In the genomic region with DNA sequence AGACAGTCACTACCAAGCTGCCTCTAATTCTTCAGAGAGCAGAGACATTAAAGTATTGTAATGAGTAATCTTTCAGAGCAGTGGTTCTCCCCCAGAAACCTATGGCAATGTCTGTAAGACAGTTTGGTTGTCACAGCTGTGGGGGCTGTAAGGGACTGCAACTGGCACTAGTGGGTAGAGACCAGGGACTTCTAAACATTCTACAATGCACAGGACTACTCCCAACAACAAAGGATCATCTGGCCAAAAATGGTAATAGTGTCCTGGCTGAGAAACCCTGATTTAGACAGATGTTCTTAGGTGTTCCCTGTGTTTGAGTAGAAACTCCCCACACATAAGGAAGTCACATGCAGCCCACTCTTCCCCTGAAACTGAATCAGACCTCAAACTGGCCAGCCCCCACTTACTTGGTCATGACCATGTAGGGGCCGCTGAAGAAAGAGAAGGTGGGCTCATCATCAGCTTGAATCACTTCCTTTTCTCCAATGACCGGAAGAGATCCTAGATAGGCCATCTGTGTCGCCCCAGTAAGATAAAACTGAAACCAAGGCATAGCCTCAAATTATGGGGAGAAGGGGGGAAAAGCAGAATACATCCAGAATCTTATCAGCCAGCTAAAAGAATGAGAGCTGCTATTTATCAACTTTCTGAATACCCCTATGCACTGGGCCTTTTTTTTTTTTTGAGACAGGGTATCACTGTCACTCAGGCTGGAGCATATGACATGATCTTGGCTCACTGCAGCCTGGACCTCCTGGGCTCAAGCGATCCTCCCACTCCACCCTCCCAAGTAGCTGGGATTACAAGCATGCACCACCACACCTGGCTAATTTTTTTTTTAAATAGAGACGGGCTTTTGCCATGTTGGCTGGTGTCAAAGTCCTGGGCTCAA, we compare ENCODE assay signal across 9 cellular contexts.
DNase-seq lines count a peak whose midpoint lies in the region; ATAC-seq and TF ChIP-seq lines count a peak whose summit lies in the region.
"Had no signal": no experiment of that assay in that cellular context is flagged by ENCODE, and none has a peak within 500 bp of the region (broad histone marks: within the 10 kb centered on the region; RNA-seq: fewer than 3 reads in every experiment).

No MANE protein-coding gene starts in this region.

- TF ChIP-seq CTCF in cardiac fibroblast (IDR thresholded peaks at IDR 0.05; ENCODE audit: low read depth, low read length) = no peak
- no peak for TF ChIP-seq CTCF in progenitor cell of endocrine pancreas (IDR thresholded peaks at IDR 0.05; ENCODE audit: unreplicated experiment)

- no peaks in the 10 kb centered on the region for H3K36me3 Mint-ChIP-seq in progenitor cell of endocrine pancreas (ENCODE audit: insufficient read depth)

- no peak overlapping the region for H3K27ac Mint-ChIP-seq in progenitor cell of endocrine pancreas

- H3K4me3 Mint-ChIP-seq in progenitor cell of endocrine pancreas (ENCODE audit: low read depth) = no peak overlapping the region

- no peak overlapping the region for H3K4me3 ChIP-seq in cardiac fibroblast (replicated peaks in 1 of 2; ENCODE audit: low read depth in 2 of 2, low read length in 2 of 2)

- DNase-seq in cardiac fibroblast (ENCODE audit: low read depth in 2 of 2) (peak; percentile 6 to 22), progenitor cell of endocrine pancreas (ENCODE audit: low spot score, unreplicated experiment) (no peak), COLO668 (lab: John Stamatoyannopoulos, UW; ENCODE audit: unreplicated experiment) (no peak)
- DNase-seq: effector memory CD4-positive, alpha-beta T cell; NCI-H2171 treated with DMSO at 0.1 percent for 48 hours had no signal

- H3K9me3 Mint-ChIP-seq in progenitor cell of endocrine pancreas (ENCODE audit: low read depth) = no peaks in the 10 kb centered on the region

- H3K27me3 Mint-ChIP-seq in progenitor cell of endocrine pancreas = peaks cover 6% of the 10 kb centered on the region

- H3K4me1 Mint-ChIP-seq in progenitor cell of endocrine pancreas (ENCODE audit: low read depth) = peaks cover 7% of the 10 kb centered on the region

- ATAC-seq in GM18517 (IDR thresholded peaks at IDR 0.05; ENCODE audit: unreplicated experiment) (peak; percentile 48), GM21390 (IDR thresholded peaks at IDR 0.05; ENCODE audit: unreplicated experiment) (peak; percentile 74), HG03139 (IDR thresholded peaks at IDR 0.05; ENCODE audit: unreplicated experiment) (peak; percentile 49), SK-N-SH treated with all-trans-retinoic acid at 6 μM for 48 hours (no peak)

TF ChIP-seq in SK-N-SH treated with all-trans-retinoic acid at 6 μM for 48 hours, 23 proteins besides CTCF, POLR2A, EP300 and RAD21 (continues in another document):
- TF ChIP-seq BACH2 (CRISPR knock-in tag; IDR thresholded peaks at IDR 0.05; ENCODE audit: borderline replicate concordance) = no peak
- TF ChIP-seq, protein P1, sequence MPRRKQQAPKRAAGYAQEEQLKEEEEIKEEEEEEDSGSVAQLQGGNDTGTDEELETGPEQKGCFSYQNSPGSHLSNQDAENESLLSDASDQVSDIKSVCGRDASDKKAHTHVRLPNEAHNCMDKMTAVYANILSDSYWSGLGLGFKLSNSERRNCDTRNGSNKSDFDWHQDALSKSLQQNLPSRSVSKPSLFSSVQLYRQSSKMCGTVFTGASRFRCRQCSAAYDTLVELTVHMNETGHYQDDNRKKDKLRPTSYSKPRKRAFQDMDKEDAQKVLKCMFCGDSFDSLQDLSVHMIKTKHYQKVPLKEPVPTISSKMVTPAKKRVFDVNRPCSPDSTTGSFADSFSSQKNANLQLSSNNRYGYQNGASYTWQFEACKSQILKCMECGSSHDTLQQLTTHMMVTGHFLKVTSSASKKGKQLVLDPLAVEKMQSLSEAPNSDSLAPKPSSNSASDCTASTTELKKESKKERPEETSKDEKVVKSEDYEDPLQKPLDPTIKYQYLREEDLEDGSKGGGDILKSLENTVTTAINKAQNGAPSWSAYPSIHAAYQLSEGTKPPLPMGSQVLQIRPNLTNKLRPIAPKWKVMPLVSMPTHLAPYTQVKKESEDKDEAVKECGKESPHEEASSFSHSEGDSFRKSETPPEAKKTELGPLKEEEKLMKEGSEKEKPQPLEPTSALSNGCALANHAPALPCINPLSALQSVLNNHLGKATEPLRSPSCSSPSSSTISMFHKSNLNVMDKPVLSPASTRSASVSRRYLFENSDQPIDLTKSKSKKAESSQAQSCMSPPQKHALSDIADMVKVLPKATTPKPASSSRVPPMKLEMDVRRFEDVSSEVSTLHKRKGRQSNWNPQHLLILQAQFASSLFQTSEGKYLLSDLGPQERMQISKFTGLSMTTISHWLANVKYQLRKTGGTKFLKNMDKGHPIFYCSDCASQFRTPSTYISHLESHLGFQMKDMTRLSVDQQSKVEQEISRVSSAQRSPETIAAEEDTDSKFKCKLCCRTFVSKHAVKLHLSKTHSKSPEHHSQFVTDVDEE (CRISPR knock-in tag; IDR thresholded peaks at IDR 0.05) = no peak
- no peak for TF ChIP-seq GLIS3 (CRISPR knock-in tag; IDR thresholded peaks at IDR 0.05)
- TF ChIP-seq ZNF8 (CRISPR knock-in tag; IDR thresholded peaks at IDR 0.05) = no peak
- no peak for TF ChIP-seq CSDC2 (CRISPR knock-in tag; IDR thresholded peaks at IDR 0.05)
- TF ChIP-seq RARB (CRISPR knock-in tag; IDR thresholded peaks at IDR 0.05) = no peak
- TF ChIP-seq, protein P2, sequence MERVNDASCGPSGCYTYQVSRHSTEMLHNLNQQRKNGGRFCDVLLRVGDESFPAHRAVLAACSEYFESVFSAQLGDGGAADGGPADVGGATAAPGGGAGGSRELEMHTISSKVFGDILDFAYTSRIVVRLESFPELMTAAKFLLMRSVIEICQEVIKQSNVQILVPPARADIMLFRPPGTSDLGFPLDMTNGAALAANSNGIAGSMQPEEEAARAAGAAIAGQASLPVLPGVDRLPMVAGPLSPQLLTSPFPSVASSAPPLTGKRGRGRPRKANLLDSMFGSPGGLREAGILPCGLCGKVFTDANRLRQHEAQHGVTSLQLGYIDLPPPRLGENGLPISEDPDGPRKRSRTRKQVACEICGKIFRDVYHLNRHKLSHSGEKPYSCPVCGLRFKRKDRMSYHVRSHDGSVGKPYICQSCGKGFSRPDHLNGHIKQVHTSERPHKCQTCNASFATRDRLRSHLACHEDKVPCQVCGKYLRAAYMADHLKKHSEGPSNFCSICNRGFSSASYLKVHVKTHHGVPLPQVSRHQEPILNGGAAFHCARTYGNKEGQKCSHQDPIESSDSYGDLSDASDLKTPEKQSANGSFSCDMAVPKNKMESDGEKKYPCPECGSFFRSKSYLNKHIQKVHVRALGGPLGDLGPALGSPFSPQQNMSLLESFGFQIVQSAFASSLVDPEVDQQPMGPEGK (CRISPR knock-in tag; IDR thresholded peaks at IDR 0.05; ENCODE audit: borderline replicate concordance) = no peak
- no peak for TF ChIP-seq ZFP30 (CRISPR knock-in tag; IDR thresholded peaks at IDR 0.05)
- TF ChIP-seq ISL1 (CRISPR knock-in tag; IDR thresholded peaks at IDR 0.05) = no peak
- TF ChIP-seq ZC3H10 (CRISPR knock-in tag; IDR thresholded peaks at IDR 0.05) = no peak
- no peak for TF ChIP-seq TCF4 (CRISPR knock-in tag; IDR thresholded peaks at IDR 0.05; ENCODE audit: borderline replicate concordance)
- no peak for TF ChIP-seq ESRRG (CRISPR knock-in tag; IDR thresholded peaks at IDR 0.05)
- no peak for TF ChIP-seq PPARA (CRISPR knock-in tag; IDR thresholded peaks at IDR 0.05; ENCODE audit: borderline replicate concordance)
- no peak for TF ChIP-seq OSR1 (CRISPR knock-in tag; IDR thresholded peaks at IDR 0.05)
- TF ChIP-seq ZNF565 (CRISPR knock-in tag; conservative IDR thresholded peaks at IDR 0.05; ENCODE audit: low read depth) = no peak
- TF ChIP-seq ARNTL (CRISPR knock-in tag; IDR thresholded peaks at IDR 0.05; ENCODE audit: borderline replicate concordance, low read depth) = no peak
- TF ChIP-seq, protein P3, sequence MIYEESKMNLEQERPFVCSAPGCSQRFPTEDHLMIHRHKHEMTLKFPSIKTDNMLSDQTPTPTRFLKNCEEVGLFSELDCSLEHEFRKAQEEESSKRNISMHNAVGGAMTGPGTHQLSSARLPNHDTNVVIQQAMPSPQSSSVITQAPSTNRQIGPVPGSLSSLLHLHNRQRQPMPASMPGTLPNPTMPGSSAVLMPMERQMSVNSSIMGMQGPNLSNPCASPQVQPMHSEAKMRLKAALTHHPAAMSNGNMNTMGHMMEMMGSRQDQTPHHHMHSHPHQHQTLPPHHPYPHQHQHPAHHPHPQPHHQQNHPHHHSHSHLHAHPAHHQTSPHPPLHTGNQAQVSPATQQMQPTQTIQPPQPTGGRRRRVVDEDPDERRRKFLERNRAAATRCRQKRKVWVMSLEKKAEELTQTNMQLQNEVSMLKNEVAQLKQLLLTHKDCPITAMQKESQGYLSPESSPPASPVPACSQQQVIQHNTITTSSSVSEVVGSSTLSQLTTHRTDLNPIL (CRISPR knock-in tag; IDR thresholded peaks at IDR 0.05; ENCODE audit: low read depth) = no peak
- TF ChIP-seq, protein P4, sequence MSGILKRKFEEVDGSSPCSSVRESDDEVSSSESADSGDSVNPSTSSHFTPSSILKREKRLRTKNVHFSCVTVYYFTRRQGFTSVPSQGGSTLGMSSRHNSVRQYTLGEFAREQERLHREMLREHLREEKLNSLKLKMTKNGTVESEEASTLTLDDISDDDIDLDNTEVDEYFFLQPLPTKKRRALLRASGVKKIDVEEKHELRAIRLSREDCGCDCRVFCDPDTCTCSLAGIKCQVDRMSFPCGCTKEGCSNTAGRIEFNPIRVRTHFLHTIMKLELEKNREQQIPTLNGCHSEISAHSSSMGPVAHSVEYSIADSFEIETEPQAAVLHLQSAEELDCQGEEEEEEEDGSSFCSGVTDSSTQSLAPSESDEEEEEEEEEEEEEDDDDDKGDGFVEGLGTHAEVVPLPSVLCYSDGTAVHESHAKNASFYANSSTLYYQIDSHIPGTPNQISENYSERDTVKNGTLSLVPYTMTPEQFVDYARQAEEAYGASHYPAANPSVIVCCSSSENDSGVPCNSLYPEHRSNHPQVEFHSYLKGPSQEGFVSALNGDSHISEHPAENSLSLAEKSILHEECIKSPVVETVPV (CRISPR knock-in tag; IDR thresholded peaks at IDR 0.05) = no peak
- TF ChIP-seq ZFP3 (CRISPR knock-in tag; IDR thresholded peaks at IDR 0.05) = no peak

Comparison
In these comparisons a context has a peak if more than half of its experiments do, and no peak if none do; other contexts are left out.
1. DNase-seq: peak in cardiac fibroblast (2 of 2); none in progenitor cell of endocrine pancreas (single experiment) and COLO668 (single experiment).